In the genomic region with DNA sequence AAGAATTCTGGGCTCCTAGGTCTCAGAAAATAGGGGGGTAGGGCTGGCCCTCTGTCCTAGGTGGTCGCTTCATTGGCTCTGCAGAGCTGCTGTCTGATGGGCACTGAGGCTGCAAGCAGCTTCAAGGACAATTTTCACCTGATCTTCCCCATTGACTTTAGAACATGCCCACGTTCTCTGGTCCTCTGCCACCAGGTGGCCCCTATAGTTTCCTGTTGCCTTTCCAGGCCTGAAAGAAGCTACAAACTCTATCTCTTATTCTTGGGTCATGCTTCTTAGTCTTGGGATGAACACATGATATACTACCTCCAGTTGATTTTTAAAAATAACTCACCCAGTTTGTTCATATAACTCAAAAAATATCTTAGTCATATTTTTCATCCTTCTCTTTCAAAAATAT, we compare ENCODE assay signal across 8 cellular contexts. TPM values are rescaled to one million over a fixed set of nuclear protein-coding genes. Genes with fewer than 3 reads are reported as not detected.
DNase-seq lines count a peak whose midpoint lies in the region; ATAC-seq and TF ChIP-seq lines count a peak whose summit lies in the region.

No MANE protein-coding gene starts in this region.

- DNase-seq in NCI-H2227 (lab: John Stamatoyannopoulos, UW; ENCODE audit: unreplicated experiment) (peak; percentile 5), NCI-H2227 treated with DMSO at 0.1 percent for 48 hours (lab: John Stamatoyannopoulos, UW) (no peak), WTC11 (ENCODE audit: low spot score) (peak; percentile 37), fibroblast of pulmonary artery (ENCODE audit: low read depth) (peak; percentile 12), tibial artery (no peak), left cardiac atrium (no peak)
- peak; percentile 39 for DNase-seq in stimulated activated CD4-positive, alpha-beta T cell treated with anti-CD3 and anti-CD28 coated beads, Interleukin-15, amount 100 ng/mL, for 24 hours

- no peaks in the 10 kb centered on the region for H3K27me3 Mint-ChIP-seq in WTC11 (ENCODE audit: low read depth)

- ATAC-seq in WTC11 (peak; percentile 88), left cardiac atrium (no peak)

- H3K36me3 Mint-ChIP-seq in WTC11, result no peaks in the 10 kb centered on the region

- no peaks in the 10 kb centered on the region for H3K27me3 ChIP-seq in tibial artery

- intact Hi-C loops in tibial artery (cut with DNase I; ENCODE audit: low total_unique reads), result no loop called here
- intact Hi-C loops in left cardiac atrium (cut with DNase I), result no loop called here

- H3K9me3 Mint-ChIP-seq in WTC11, result peaks cover under 1% of the 10 kb centered on the region; the same call in 1 of the 2 replicates

- no peak overlapping the region for H3K4me3 Mint-ChIP-seq in WTC11

- H3K27ac ChIP-seq in tibial artery, result no peak overlapping the region

- no peak overlapping the region for H3K27ac Mint-ChIP-seq in WTC11

- no peaks in the 10 kb centered on the region for H3K4me1 Mint-ChIP-seq in WTC11

- H3K36me3 ChIP-seq in tibial artery, result no peaks in the 10 kb centered on the region

- peak; percentile 28; the same call in 1 of the 2 replicates for TF ChIP-seq CTCF in LNCAP (IDR thresholded peaks at IDR 0.05)
- TF ChIP-seq CTCF in WTC11 (IDR thresholded peaks at IDR 0.05), result peak; percentile 31; the same call in 1 of the 2 replicates
- peak; percentile 29 for TF ChIP-seq CTCF in fibroblast of pulmonary artery (IDR thresholded peaks at IDR 0.05; ENCODE audit: low read length, missing control alignments)
- no peak for TF ChIP-seq CTCF in tibial artery (IDR thresholded peaks at IDR 0.05)

- CTCF ChIA-PET in WTC11 (lab: Charles Lee), result interaction anchor here (0.5 to 1.9 kb wide), 36 partner anchors 10 to 333 kb away, joined by 3 to 18 read pairs (median 4); partner anchors contain the start of genes DHFR, MSH3 and ZFYVE16

- H3K4me1 ChIP-seq in tibial artery, result no peaks in the 10 kb centered on the region

- H3K9me3 ChIP-seq in tibial artery, result no peaks in the 10 kb centered on the region

- H3K4me3 ChIP-seq in fibroblast of pulmonary artery (replicated peaks; ENCODE audit: low read depth, low read length) (no peak overlapping the region), tibial artery (no peak overlapping the region)

- POLR2A ChIA-PET in WTC11 (lab: Charles Lee), result interaction anchor here (0.6 to 1.2 kb wide), 2 partner anchors 14 to 55 kb away, joined by 3 to 4 read pairs; no protein-coding TSS in a partner anchor

TF ChIP-seq in WTC11, 78 proteins besides CTCF, POLR2A, EP300 and RAD21:
- no peak for TF ChIP-seq FOXP1 (CRISPR knock-in tag; IDR thresholded peaks at IDR 0.05; ENCODE audit: borderline replicate concordance)
- no peak for TF ChIP-seq NR3C1 (CRISPR knock-in tag; conservative IDR thresholded peaks at IDR 0.05; ENCODE audit: low read depth)
- TF ChIP-seq TP53 (CRISPR knock-in tag; IDR thresholded peaks at IDR 0.05), result no peak
- TF ChIP-seq JAZF1 (CRISPR knock-in tag; IDR thresholded peaks at IDR 0.05), result no peak
- no peak for TF ChIP-seq NR1H2 (CRISPR knock-in tag; IDR thresholded peaks at IDR 0.05)
- no peak for TF ChIP-seq ATF1 (CRISPR knock-in tag; IDR thresholded peaks at IDR 0.05)
- no peak for TF ChIP-seq STAT6 (CRISPR knock-in tag; conservative IDR thresholded peaks at IDR 0.05; ENCODE audit: low read depth)

RNA-seq across cellular contexts. Expression of gene SPZ1, which starts 26.3 kb away (rescaled TPM):
- total RNA-seq in WTC11 (2021) (not detected in 3 replicates), left cardiac atrium (not detected)

Comparison
In these comparisons a context has a peak if more than half of its experiments do, and no peak if none do; other contexts are left out.
1. DNase-seq: peak in NCI-H2227 (single experiment), WTC11 (single experiment), fibroblast of pulmonary artery (single experiment) and stimulated activated CD4-positive, alpha-beta T cell treated with anti-CD3 and anti-CD28 coated beads, Interleukin-15, amount 100 ng/mL, for 24 hours (single experiment); none in NCI-H2227 treated with DMSO at 0.1 percent for 48 hours (single experiment), tibial artery (0 of 2) and left cardiac atrium (single experiment).
2. CTCF ChIP-seq: peak in LNCAP (single experiment), WTC11 (single experiment) and fibroblast of pulmonary artery (single experiment); none in tibial artery (0 of 2).